8 cellular contexts compared by ENCODE assay signal in the genomic region with DNA sequence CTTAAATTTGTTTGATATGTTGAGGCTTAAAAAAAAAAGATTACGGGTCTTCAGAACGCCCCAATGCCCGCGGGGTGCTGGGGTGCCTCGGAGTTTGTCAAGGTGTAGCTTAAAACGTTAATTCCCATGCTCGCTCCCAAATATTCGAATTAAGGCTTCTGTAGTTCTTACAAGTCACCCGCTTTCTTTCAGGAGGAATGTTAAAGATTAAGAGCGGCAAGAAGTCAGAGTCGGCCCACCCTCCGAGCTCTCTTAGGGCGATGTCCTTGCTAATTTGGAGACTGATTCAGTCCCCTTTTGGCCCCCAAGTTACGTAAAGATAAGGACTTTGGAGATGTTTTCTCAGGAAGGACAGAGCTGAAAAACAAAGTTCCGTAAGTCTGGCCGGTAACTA. TPM values are rescaled to one million over a fixed set of nuclear protein-coding genes. Genes with fewer than 3 reads are reported as not detected.
DNase-seq lines count a peak whose midpoint lies in the region; ATAC-seq and TF ChIP-seq lines count a peak whose summit lies in the region.

No MANE protein-coding gene starts in this region.

- TF ChIP-seq POLR2A in spleen (IDR thresholded peaks at IDR 0.05): no peak

- no peaks in the 10 kb centered on the region for H3K9me3 Mint-ChIP-seq in stimulated activated naive CD8-positive, alpha-beta T cell treated with anti-CD3 and anti-CD28 coated beads, Interleukin-15, Interleukin-2, amounts not matched to agents 100 ng/mL and 50 ng/mL, for 24 hours
- no peaks in the 10 kb centered on the region for H3K9me3 Mint-ChIP-seq in activated CD4-positive, alpha-beta memory T cell treated with anti-CD3 and anti-CD28 coated beads for 36 hours

- H3K27ac Mint-ChIP-seq in stimulated activated naive CD8-positive, alpha-beta T cell treated with anti-CD3 and anti-CD28 coated beads, Interleukin-15, Interleukin-2, amounts not matched to agents 100 ng/mL and 50 ng/mL, for 24 hours: peak overlapping the region; percentile 98
- H3K27ac Mint-ChIP-seq in activated CD4-positive, alpha-beta memory T cell treated with anti-CD3 and anti-CD28 coated beads for 36 hours: peak overlapping the region; percentile 96

- no peak for TF ChIP-seq CTCF in spleen (IDR thresholded peaks at IDR 0.05 in 8 of 11, conservative IDR thresholded peaks at IDR 0.05 in 3 of 11)

- peaks cover 0 to 17% (median 6%) of the 10 kb centered on the region in 6 donors for H3K36me3 ChIP-seq in spleen

- H3K4me3 ChIP-seq in right cardiac atrium (ENCODE audit: low read length) (peak overlapping the region; percentile 89), spleen (peak overlapping the region; percentile 75 to 95 (median 83))

- H3K4me1 ChIP-seq in right cardiac atrium (ENCODE audit: control insufficient read depth, insufficient read depth, low read length) (peaks cover 2% of the 10 kb centered on the region), spleen (peaks cover 23 to 49% (median 37%) of the 10 kb centered on the region in 6 donors)

- H3K27me3 Mint-ChIP-seq in stimulated activated naive CD8-positive, alpha-beta T cell treated with anti-CD3 and anti-CD28 coated beads, Interleukin-15, Interleukin-2, amounts not matched to agents 100 ng/mL and 50 ng/mL, for 24 hours: peaks cover 11% of the 10 kb centered on the region
- H3K27me3 Mint-ChIP-seq in activated CD4-positive, alpha-beta memory T cell treated with anti-CD3 and anti-CD28 coated beads for 36 hours: peaks cover 3% of the 10 kb centered on the region

- H3K27ac ChIP-seq in right cardiac atrium (ENCODE audit: low read length) (peak overlapping the region; percentile 80), spleen (peak overlapping the region; percentile 86 to 95 (median 90))

- DNase-seq in stimulated activated naive CD8-positive, alpha-beta T cell treated with anti-CD3 and anti-CD28 coated beads, Interleukin-15, Interleukin-2, amounts not matched to agents 100 U/mL and 50 U/mL, for 24 hours: no peak
- no peak for DNase-seq in activated CD4-positive, alpha-beta memory T cell treated with anti-CD3 and anti-CD28 coated beads for 36 hours
- no peak for DNase-seq in right cardiac atrium
- peak; percentile 67 for DNase-seq in spleen
- no peak for DNase-seq in stimulated activated CD4-positive, alpha-beta T cell treated with anti-CD3 and anti-CD28 coated beads, Interleukin-4, amount 100 ng/mL, for 4 hours
- DNase-seq in UCSD-AML1 (lab: John Stamatoyannopoulos, UW; ENCODE audit: unreplicated experiment): no peak
- DNase-seq in islet precursor cell: no peak

- intact Hi-C loops in activated CD4-positive, alpha-beta memory T cell treated with anti-CD3 and anti-CD28 coated beads for 36 hours (cut with micrococcal nuclease): loop anchor here (1.0 to 5.0 kb wide), 10 partner anchors 32 to 1805 kb away; a partner anchor contains a TSS
- intact Hi-C loops in right cardiac atrium (cut with DNase I) (no loop called here), spleen (cut with DNase I; ENCODE audit: low total_unique reads) (no loop called here)

- WGBS in right cardiac atrium: 12% methylated on average over 16 of the region's 16 CpGs
- WGBS in spleen, 5 donors: 12 to 22% (median 21%) methylated on average over 16 of the region's 16 CpGs

- peaks cover 44% of the 10 kb centered on the region for H3K36me3 Mint-ChIP-seq in stimulated activated naive CD8-positive, alpha-beta T cell treated with anti-CD3 and anti-CD28 coated beads, Interleukin-15, Interleukin-2, amounts not matched to agents 100 ng/mL and 50 ng/mL, for 24 hours (ENCODE audit: low read depth)
- H3K36me3 Mint-ChIP-seq in activated CD4-positive, alpha-beta memory T cell treated with anti-CD3 and anti-CD28 coated beads for 36 hours: peaks cover 43% of the 10 kb centered on the region

- no peak for ATAC-seq in stimulated activated naive CD8-positive, alpha-beta T cell treated with anti-CD3 and anti-CD28 coated beads, Interleukin-15, Interleukin-2, amounts not matched to agents 100 U/mL and 50 U/mL, for 24 hours
- no peak for ATAC-seq in right cardiac atrium

- H3K9me3 ChIP-seq in right cardiac atrium (ENCODE audit: control insufficient read depth, low read length): no peaks in the 10 kb centered on the region
- no peaks in the 10 kb centered on the region for H3K9me3 ChIP-seq in spleen

- peak overlapping the region; percentile 98 for H3K4me3 Mint-ChIP-seq in stimulated activated naive CD8-positive, alpha-beta T cell treated with anti-CD3 and anti-CD28 coated beads, Interleukin-15, Interleukin-2, amounts not matched to agents 100 ng/mL and 50 ng/mL, for 24 hours
- peak overlapping the region; percentile 93 for H3K4me3 Mint-ChIP-seq in activated CD4-positive, alpha-beta memory T cell treated with anti-CD3 and anti-CD28 coated beads for 36 hours

- POLR2A ChIA-PET in activated CD4-positive, alpha-beta memory T cell treated with anti-CD3 and anti-CD28 coated beads for 36 hours (lab: Charles Lee): interaction anchor here (0.8 to 2.0 kb wide), 7 partner anchors 9 to 1089 kb away, joined by 3 to 7 read pairs (median 3); a partner anchor contains a TSS

- H3K4me1 Mint-ChIP-seq in stimulated activated naive CD8-positive, alpha-beta T cell treated with anti-CD3 and anti-CD28 coated beads, Interleukin-15, Interleukin-2, amounts not matched to agents 100 ng/mL and 50 ng/mL, for 24 hours (ENCODE audit: low read depth): peaks cover 64% of the 10 kb centered on the region
- H3K4me1 Mint-ChIP-seq in activated CD4-positive, alpha-beta memory T cell treated with anti-CD3 and anti-CD28 coated beads for 36 hours (ENCODE audit: low read depth): peaks cover 33% of the 10 kb centered on the region

- CTCF ChIA-PET in activated CD4-positive, alpha-beta memory T cell treated with anti-CD3 and anti-CD28 coated beads for 36 hours (lab: Charles Lee): interaction anchor here (1.1 kb wide), 1 partner anchor 32 kb away, joined by 5 read pairs; a partner anchor contains a TSS

- H3K27me3 ChIP-seq in right cardiac atrium (ENCODE audit: control insufficient read depth, insufficient read depth) (no peaks in the 10 kb centered on the region), spleen (replicated peaks in 1 of 7) (no peaks in the 10 kb centered on the region)

RNA-seq across cellular contexts. Expression of a gene that starts 0.8 kb away (rescaled TPM):
- total RNA-seq in activated CD4-positive, alpha-beta memory T cell treated with anti-CD3 and anti-CD28 coated beads for 36 hours: 1,000 to 10,000 TPM; 2,483 to 2,592 TPM
- total RNA-seq in right cardiac atrium: 100 to 1,000 TPM; 355 to 493 (median 433) TPM
- 887 TPM for polyA plus RNA-seq in right cardiac atrium
- total RNA-seq in spleen: 100 to 1,000 TPM; 441 to 681 (median 572) TPM
- 1,000 to 10,000 TPM; 1,521 to 2,472 (median 2,090) TPM for polyA plus RNA-seq in spleen

RNA-seq across cellular contexts. Expression of a gene that starts 32.6 kb away (rescaled TPM):
- total RNA-seq in activated CD4-positive, alpha-beta memory T cell treated with anti-CD3 and anti-CD28 coated beads for 36 hours: under 1 TPM in 1 of 2 experiments, not detected in 1; 0.10 TPM
- total RNA-seq in right cardiac atrium: 1 to 10 TPM; 1.3 to 4.3 (median 1.9) TPM
- 1.2 TPM for polyA plus RNA-seq in right cardiac atrium
- total RNA-seq in spleen: under 1 TPM in 6 of 7 donors, not detected in 1; 0.22 to 0.74 (median 0.33) TPM
- polyA plus RNA-seq in spleen: under 1 TPM; 0.32 to 0.74 (median 0.33) TPM
